Comparison of ENCODE assay signal across 8 cellular contexts in genomic region chr6:79078057-79078969, GRCh38. TPM values are rescaled to one million over a fixed set of nuclear protein-coding genes. Genes with fewer than 3 reads are reported as not detected.
DNase-seq lines count a peak whose midpoint lies in the region; ATAC-seq and FAIRE-seq lines count a peak whose summit lies in the region.

Gene PHIP, minus strand, starts transcription at chr6:79078254. Its CDS starts 186 bp downstream, at chr6:79078068.

- no peak within 1 kb of the TSS for H2AK5ac ChIP-seq in mesenchymal stem cell (ENCODE audit: low read length, severe bottlenecking)

- DNase-seq in COR-L47 (lab: John Stamatoyannopoulos, UW) = peak; percentile 94
- peak; percentile 56 for DNase-seq in HTR-8/SVneo (ENCODE audit: insufficient read length, low spot score)
- DNase-seq in NOMO-1 treated with DMSO at 0.1 percent for 48 hours (lab: John Stamatoyannopoulos, UW; ENCODE audit: unreplicated experiment) = peak; percentile 88
- DNase-seq in activated CD8-positive, alpha-beta memory T cell treated with anti-CD3 and anti-CD28 coated beads for 4 hours (ENCODE audit: low read depth in 2 of 2) = peak; percentile 80 to 82
- peak; percentile 85 to 90 (median 88) for DNase-seq in effector memory CD8-positive, alpha-beta T cell
- peak; percentile 99 for DNase-seq in mesenchymal stem cell
- DNase-seq in stimulated activated CD8-positive, alpha-beta memory T cell treated with anti-CD3 and anti-CD28 coated beads, Interleukin-12 subunit alpha, Interleukin-12 subunit beta, amount 100 ng/mL, for 24 hours (ENCODE audit: extremely low read depth) = peak; percentile 71

- H3K23ac ChIP-seq in mesenchymal stem cell (ENCODE audit: low read length in 2 of 2) = no peak within 1 kb of the TSS

- under 1% methylated on average over 64 of the region's 73 CpGs for WGBS in mesenchymal stem cell

- peaks cover 18% of the 10 kb centered on the region for H3K36me3 Mint-ChIP-seq in effector memory CD8-positive, alpha-beta T cell (ENCODE audit: insufficient read depth)

- H2AFZ ChIP-seq in mesenchymal stem cell (ENCODE audit: low read depth, low read length) = peak within 1 kb of the TSS; percentile 95

- H3K4me3 Mint-ChIP-seq in effector memory CD8-positive, alpha-beta T cell = peak within 1 kb of the TSS; percentile 91 to 93

- peak within 1 kb of the TSS; percentile 97 for H2BK15ac ChIP-seq in mesenchymal stem cell (ENCODE audit: low read depth, poor library complexity, severe bottlenecking)

- H3K4me1 ChIP-seq in mesenchymal stem cell (ENCODE audit: control insufficient read depth, insufficient read depth, low read depth, low read length) = no peaks in the 10 kb centered on the region

- peak within 1 kb of the TSS; percentile 100 for H2BK120ac ChIP-seq in mesenchymal stem cell (ENCODE audit: low read depth, low read length)

- no peaks in the 10 kb centered on the region for H3K36me3 ChIP-seq in mesenchymal stem cell (ENCODE audit: control insufficient read depth in 1 of 2, insufficient read depth in 2 of 2, low read depth in 1 of 2, low read length in 2 of 2)

- H3K27ac Mint-ChIP-seq in effector memory CD8-positive, alpha-beta T cell = peak within 1 kb of the TSS; percentile 94 to 98

- FAIRE-seq in HTR-8/SVneo (lab: Jason Lieb, UNC) = no peak

- peak within 1 kb of the TSS; percentile 95 to 97 for H3K18ac ChIP-seq in mesenchymal stem cell (ENCODE audit: low read depth in 1 of 2, low read length in 2 of 2)

- peak within 1 kb of the TSS; percentile 96 for H3K27ac ChIP-seq in mesenchymal stem cell (ENCODE audit: low read length, poor library complexity, severe bottlenecking)

- H3K14ac ChIP-seq in mesenchymal stem cell (ENCODE audit: low read length in 2 of 2) = peak within 1 kb of the TSS; percentile 74 to 95

- H3K9me3 Mint-ChIP-seq in effector memory CD8-positive, alpha-beta T cell = no peaks in the 10 kb centered on the region

- peaks cover 12 to 18% of the 10 kb centered on the region in 2 donors for H3K27me3 Mint-ChIP-seq in effector memory CD8-positive, alpha-beta T cell

- H3K4ac ChIP-seq in mesenchymal stem cell (ENCODE audit: low read depth in 1 of 2, low read length in 2 of 2) = peak within 1 kb of the TSS; percentile 94 to 98

- peak within 1 kb of the TSS; percentile 94 for H3K9ac ChIP-seq in mesenchymal stem cell (ENCODE audit: low read length)

- H3K79me1 ChIP-seq in mesenchymal stem cell (replicated peaks; ENCODE audit: low read length, poor library complexity, severe bottlenecking) = no peaks in the 10 kb centered on the region

- peak within 1 kb of the TSS in 1 of 2 experiments; percentile 84 for H2BK12ac ChIP-seq in mesenchymal stem cell (ENCODE audit: low read length in 2 of 2)

- H4K8ac ChIP-seq in mesenchymal stem cell (ENCODE audit: low read length) = peak within 1 kb of the TSS; percentile 95

- H3K9me3 ChIP-seq in mesenchymal stem cell (ENCODE audit: control insufficient read depth, low read length) = no peaks in the 10 kb centered on the region

- H4K91ac ChIP-seq in mesenchymal stem cell (ENCODE audit: low read length) = peak within 1 kb of the TSS; percentile 92

- no peaks in the 10 kb centered on the region for H3K27me3 ChIP-seq in mesenchymal stem cell (ENCODE audit: control insufficient read depth in 1 of 2, insufficient read depth in 1 of 2, low read length in 2 of 2)

- peak; percentile 64 for ATAC-seq in GM21381 (IDR thresholded peaks at IDR 0.05; ENCODE audit: unreplicated experiment)
- ATAC-seq in effector memory CD8-positive, alpha-beta T cell (replicated peaks) = peak; percentile 79

- H2BK5ac ChIP-seq in mesenchymal stem cell (ENCODE audit: low read depth, low read length, poor library complexity, severe bottlenecking) = peak within 1 kb of the TSS; percentile 98

- peak within 1 kb of the TSS; percentile 94 to 96 for H3K4me3 ChIP-seq in mesenchymal stem cell (ENCODE audit: insufficient read depth in 1 of 2, low read depth in 1 of 2, low read length in 2 of 2)

- H3K4me2 ChIP-seq in mesenchymal stem cell (ENCODE audit: low read length, poor library complexity, severe bottlenecking) = peak within 1 kb of the TSS; percentile 84

- H3K4me1 Mint-ChIP-seq in effector memory CD8-positive, alpha-beta T cell (ENCODE audit: low read depth in 2 of 2) = peaks cover 10 to 33% of the 10 kb centered on the region in 2 donors

RNA-seq across cellular contexts. Expression of gene PHIP, which starts in this region (rescaled TPM):
- 7.2 TPM for polyA plus RNA-seq in mesenchymal stem cell (2013, experiment 1 of 2)
- polyA plus RNA-seq in mesenchymal stem cell (2013, experiment 2 of 2) = 6.6 TPM

Comparison
In these comparisons a context has a peak if more than half of its experiments do, and no peak if none do; other contexts are left out.
1. Peak in every context shown above with its lines: DNase-seq, ATAC-seq, H3K4me3 ChIP-seq and H3K27ac ChIP-seq.